1 cellular context compared by ENCODE assay signal in the genomic region with DNA sequence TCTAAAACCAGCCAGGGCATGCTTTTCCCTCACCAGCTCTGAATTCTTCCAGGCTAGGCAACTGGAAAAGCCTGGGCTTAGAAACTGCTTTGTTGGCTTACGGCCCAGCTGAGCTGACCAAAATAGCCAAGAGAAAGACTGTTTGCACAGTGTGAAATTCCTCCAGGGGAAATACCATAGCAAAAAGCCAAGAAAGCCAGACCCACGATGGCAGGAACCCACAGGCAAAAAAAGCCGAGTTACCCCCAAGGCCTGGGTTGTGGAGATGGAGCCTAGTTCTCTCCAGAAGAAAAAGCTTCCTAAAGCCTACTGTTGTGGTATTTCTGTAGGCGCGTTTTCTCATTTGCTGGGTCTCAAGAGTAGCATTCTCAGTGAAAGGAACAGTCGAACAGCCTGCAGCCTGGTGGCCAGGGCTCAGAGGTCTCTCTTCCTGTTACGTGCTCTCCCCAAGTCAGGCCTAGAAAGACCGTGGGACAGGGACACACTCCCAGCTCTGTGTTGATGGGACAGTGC.
TF ChIP-seq lines count a peak whose summit lies in the region.

No MANE protein-coding gene starts in this region.

TF ChIP-seq in IMR-90, 13 proteins besides CTCF, POLR2A, EP300 and RAD21:
- TF ChIP-seq RFX5 (IDR thresholded peaks at IDR 0.05; ENCODE audit: low read depth, low read length), result no peak
- no peak for TF ChIP-seq FOS (IDR thresholded peaks at IDR 0.05; ENCODE audit: low read depth, low read length)
- TF ChIP-seq MAZ (IDR thresholded peaks at IDR 0.05; ENCODE audit: borderline replicate concordance, low read depth, low read length), result no peak
- TF ChIP-seq, protein P1, sequence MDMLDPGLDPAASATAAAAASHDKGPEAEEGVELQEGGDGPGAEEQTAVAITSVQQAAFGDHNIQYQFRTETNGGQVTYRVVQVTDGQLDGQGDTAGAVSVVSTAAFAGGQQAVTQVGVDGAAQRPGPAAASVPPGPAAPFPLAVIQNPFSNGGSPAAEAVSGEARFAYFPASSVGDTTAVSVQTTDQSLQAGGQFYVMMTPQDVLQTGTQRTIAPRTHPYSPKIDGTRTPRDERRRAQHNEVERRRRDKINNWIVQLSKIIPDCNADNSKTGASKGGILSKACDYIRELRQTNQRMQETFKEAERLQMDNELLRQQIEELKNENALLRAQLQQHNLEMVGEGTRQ (IDR thresholded peaks at IDR 0.05; ENCODE audit: low read depth, low read length), result no peak
- TF ChIP-seq MXI1 (IDR thresholded peaks at IDR 0.05; ENCODE audit: borderline replicate concordance, low read depth, low read length), result no peak
- TF ChIP-seq CEBPB (IDR thresholded peaks at IDR 0.05; ENCODE audit: low read depth, low read length), result no peak
- no peak for TF ChIP-seq MAFK (IDR thresholded peaks at IDR 0.05; ENCODE audit: low read depth, low read length)
- TF ChIP-seq RCOR1 (IDR thresholded peaks at IDR 0.05; ENCODE audit: insufficient replicate concordance, low read length), result no peak
- TF ChIP-seq NFE2L2 (IDR thresholded peaks at IDR 0.05; ENCODE audit: low read depth, low read length), result no peak
- TF ChIP-seq, protein P2, sequence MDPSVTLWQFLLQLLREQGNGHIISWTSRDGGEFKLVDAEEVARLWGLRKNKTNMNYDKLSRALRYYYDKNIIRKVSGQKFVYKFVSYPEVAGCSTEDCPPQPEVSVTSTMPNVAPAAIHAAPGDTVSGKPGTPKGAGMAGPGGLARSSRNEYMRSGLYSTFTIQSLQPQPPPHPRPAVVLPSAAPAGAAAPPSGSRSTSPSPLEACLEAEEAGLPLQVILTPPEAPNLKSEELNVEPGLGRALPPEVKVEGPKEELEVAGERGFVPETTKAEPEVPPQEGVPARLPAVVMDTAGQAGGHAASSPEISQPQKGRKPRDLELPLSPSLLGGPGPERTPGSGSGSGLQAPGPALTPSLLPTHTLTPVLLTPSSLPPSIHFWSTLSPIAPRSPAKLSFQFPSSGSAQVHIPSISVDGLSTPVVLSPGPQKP (IDR thresholded peaks at IDR 0.05; ENCODE audit: borderline replicate concordance, low read depth, low read length), result no peak
- TF ChIP-seq BHLHE40 (IDR thresholded peaks at IDR 0.05; ENCODE audit: low read depth, low read length), result no peak
- no peak for TF ChIP-seq CHD1 (IDR thresholded peaks at IDR 0.05; ENCODE audit: low read depth, low read length)
- TF ChIP-seq SMC3 (IDR thresholded peaks at IDR 0.05; ENCODE audit: low read depth, low read length), result no peak
